Comparison of ENCODE assay signal across 1 cellular context in genomic region chr1:109111386-109112055, GRCh38.
TF ChIP-seq lines count a peak whose summit lies in the region.

No MANE protein-coding gene starts in this region.

TF ChIP-seq in A549, 52 proteins besides CTCF, POLR2A, EP300 and RAD21 (continued from another document):
- TF ChIP-seq GATA3 (IDR thresholded peaks at IDR 0.05; ENCODE audit: borderline replicate concordance) (no peak), POLR2AphosphoS2 (conservative IDR thresholded peaks at IDR 0.05; ENCODE audit: low read length) (no peak), JUNB (IDR thresholded peaks at IDR 0.05) (no peak), KDM5A (IDR thresholded peaks at IDR 0.05) (no peak), EHMT2 (IDR thresholded peaks at IDR 0.05; ENCODE audit: low read depth) (no peak), RFX5 (IDR thresholded peaks at IDR 0.05) (no peak)
